9 cellular contexts compared by ENCODE assay signal in the genomic region with DNA sequence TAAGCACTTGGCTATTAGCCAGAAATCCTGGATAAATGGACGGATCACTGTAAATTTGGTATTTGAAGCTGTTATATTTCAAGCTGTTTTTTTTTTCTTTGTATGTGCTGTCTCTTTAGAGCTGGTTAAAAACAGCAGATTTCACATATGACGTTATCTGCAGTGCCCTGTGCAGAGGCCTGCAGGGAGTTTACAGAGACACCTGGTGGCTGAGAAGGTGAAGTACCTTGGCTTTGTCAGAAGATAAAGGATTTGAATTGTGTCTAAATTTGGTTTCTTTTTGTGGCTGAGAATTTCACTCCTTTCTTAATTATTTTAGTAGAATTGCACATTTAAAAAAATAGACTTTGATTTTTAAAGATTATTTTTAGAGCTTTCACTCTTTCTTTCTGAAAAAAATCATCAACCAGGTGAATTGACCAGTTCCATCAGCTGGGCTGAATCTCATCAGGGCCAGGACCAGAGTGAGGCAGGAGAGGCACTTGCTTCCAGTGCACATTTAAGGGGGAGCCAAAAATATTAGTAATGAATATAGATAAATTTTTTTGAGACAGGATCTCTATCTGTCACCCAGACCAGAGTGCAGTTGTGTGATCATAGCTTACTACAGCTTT. TPM values are rescaled to one million over a fixed set of nuclear protein-coding genes. Genes with fewer than 3 reads are reported as not detected.
DNase-seq lines count a peak whose midpoint lies in the region; ATAC-seq and TF ChIP-seq lines count a peak whose summit lies in the region.
"Had no signal": no experiment of that assay in that cellular context is flagged by ENCODE, and none has a peak within 500 bp of the region (broad histone marks: within the 10 kb centered on the region; RNA-seq: fewer than 3 reads in every experiment).

No MANE protein-coding gene starts in this region.

- H3K27ac ChIP-seq in OCI-LY1 (ENCODE audit: low read depth, low read length, poor library complexity, severe bottlenecking): no peak overlapping the region
- no peak overlapping the region for H3K27ac ChIP-seq in foreskin keratinocyte

- H3K9ac ChIP-seq in OCI-LY1 (ENCODE audit: low read length): no peak overlapping the region

- no peaks in the 10 kb centered on the region for H4K20me1 ChIP-seq in OCI-LY1 (ENCODE audit: insufficient read depth, low read length)

- no peaks in the 10 kb centered on the region for H3K9me3 ChIP-seq in OCI-LY1 (ENCODE audit: low read length)

- H3K36me3 ChIP-seq in OCI-LY1 (ENCODE audit: insufficient read depth, low read length): no peaks in the 10 kb centered on the region

- H3K4me1 ChIP-seq in OCI-LY1 (ENCODE audit: insufficient read depth, low read length, severe bottlenecking): peaks cover 41% of the 10 kb centered on the region
- H3K4me1 ChIP-seq in foreskin keratinocyte: peaks cover 21% of the 10 kb centered on the region

- intact Hi-C loops in sciatic nerve (cut with DNase I): no loop called here

- H3K9me2 ChIP-seq in OCI-LY1 (ENCODE audit: low read depth, low read length): no peaks in the 10 kb centered on the region

- no peaks in the 10 kb centered on the region; the same call in 1 of the 2 replicates for H3K27me3 ChIP-seq in OCI-LY1 (ENCODE audit: insufficient read depth, low read length)
- H3K27me3 ChIP-seq in foreskin keratinocyte: no peaks in the 10 kb centered on the region

- peak; percentile 93 for ATAC-seq in GM21529 (IDR thresholded peaks at IDR 0.05; ENCODE audit: unreplicated experiment)
- peak; percentile 84 for ATAC-seq in foreskin keratinocyte
- ATAC-seq in sciatic nerve: no peak

- DNase-seq in GDM1 (lab: John Stamatoyannopoulos, UW) (peak; percentile 33), HuH-7 (ENCODE audit: low spot score) (peak; percentile 55), foreskin keratinocyte (peak in 1 of 2 donors; percentile 59), pulmonary artery endothelial cell (ENCODE audit: low read depth, low spot score) (peak; percentile 39), sciatic nerve (ENCODE audit: low spot score) (no peak)
- peak; percentile 28 for DNase-seq in activated effector memory CD4-positive, alpha-beta T cell treated with Interleukin-2 at 50 U/mL for 16 hours

- no peak overlapping the region for H3K4me3 ChIP-seq in OCI-LY1 (ENCODE audit: low read depth, low read length, poor library complexity, severe bottlenecking)

- TF ChIP-seq CTCF in OCI-LY1 (IDR thresholded peaks at IDR 0.05; ENCODE audit: low read length) (peak; percentile 88), foreskin keratinocyte (conservative IDR thresholded peaks at IDR 0.05) (peak; percentile 94)

- no peaks in the 10 kb centered on the region for H3K79me2 ChIP-seq in OCI-LY1 (ENCODE audit: insufficient read depth, low read length)

- no peak overlapping the region; the same call in 1 of the 2 replicates for H3K4me2 ChIP-seq in OCI-LY1 (ENCODE audit: low read length)

- no peaks in the 10 kb centered on the region for H3F3A ChIP-seq in OCI-LY1 (ENCODE audit: insufficient read depth, low read length)

- H2AFZ ChIP-seq in OCI-LY1 (ENCODE audit: low read length): no peak overlapping the region

RNA-seq across cellular contexts. Expression of a gene that starts 9.6 kb away (rescaled TPM):
- 0.07 TPM in 1 of 2 replicates, not detected in the other for total RNA-seq in foreskin keratinocyte
- polyA plus RNA-seq in foreskin keratinocyte: 0.10 TPM in 1 of 2 replicates, not detected in the other
- not detected in 2 replicates for total RNA-seq in pulmonary artery endothelial cell
- not detected for total RNA-seq in sciatic nerve
- total RNA-seq: glomerular endothelial cell had no signal
